Comparison of ENCODE assay signal across 8 cellular contexts in genomic region chr3:119463171-119464169, GRCh38. TPM values are rescaled to one million over a fixed set of nuclear protein-coding genes. Genes with fewer than 3 reads are reported as not detected.
DNase-seq lines count a peak whose midpoint lies in the region; ATAC-seq and TF ChIP-seq lines count a peak whose summit lies in the region.

TMEM39A (minus strand) TSS chr3:119463615; CDS start chr3:119462074, 1,541 bp downstream.

- H3K9me3 ChIP-seq in suprapubic skin, result no peaks in the 10 kb centered on the region

- H3K9me3 Mint-ChIP-seq in activated naive CD4-positive, alpha-beta T cell treated with anti-CD3 and anti-CD28 coated beads, Interleukin-2, amount 50 U/mL, for 72 hours, result peaks cover 3 to 4% of the 10 kb centered on the region in 2 donors

- no peaks in the 10 kb centered on the region for H3K27me3 ChIP-seq in suprapubic skin

- H3K27ac ChIP-seq in suprapubic skin, result peak within 1 kb of the TSS; percentile 85

- no peak for TF ChIP-seq CTCF in suprapubic skin (IDR thresholded peaks at IDR 0.05)

- peak within 1 kb of the TSS; percentile 99 for H3K27ac Mint-ChIP-seq in activated naive CD4-positive, alpha-beta T cell treated with anti-CD3 and anti-CD28 coated beads, Interleukin-2, amount 50 U/mL, for 72 hours

- DNase-seq in NCI-H1092 treated with DMSO at 0.1 percent for 48 hours (lab: John Stamatoyannopoulos, UW), result peak; percentile 99
- peak; percentile 98 for DNase-seq in SKM-1 (lab: John Stamatoyannopoulos, UW; ENCODE audit: unreplicated experiment)
- peak; percentile 98 to 99 for DNase-seq in activated naive CD4-positive, alpha-beta T cell treated with anti-CD3 and anti-CD28 coated beads, Interleukin-2, amount 50 U/mL, for 72 hours (ENCODE audit: low spot score in 2 of 2)
- peak; percentile 98 for DNase-seq in globus pallidus (ENCODE audit: low spot score)
- peak; percentile 83 to 100 (median 97) for DNase-seq in nucleus accumbens (lab: John Stamatoyannopoulos, UW)
- DNase-seq in suprapubic skin (ENCODE audit: low spot score in 2 of 2), result peak; percentile 100

- peaks cover 11 to 30% of the 10 kb centered on the region in 2 donors for H3K36me3 Mint-ChIP-seq in activated naive CD4-positive, alpha-beta T cell treated with anti-CD3 and anti-CD28 coated beads, Interleukin-2, amount 50 U/mL, for 72 hours

- WGBS in suprapubic skin, result 11% methylated on average over 21 of the region's 51 CpGs

- H3K4me1 ChIP-seq in suprapubic skin, result peaks cover 38% of the 10 kb centered on the region

- peaks cover 22% of the 10 kb centered on the region for H3K36me3 ChIP-seq in suprapubic skin

- peak; percentile 25 to 83 for TF ChIP-seq POLR2A in suprapubic skin (IDR thresholded peaks at IDR 0.05)

- peak; percentile 90 for ATAC-seq in HG02610 (IDR thresholded peaks at IDR 0.05; ENCODE audit: unreplicated experiment)
- ATAC-seq in activated naive CD4-positive, alpha-beta T cell treated with anti-CD3 and anti-CD28 coated beads, Interleukin-2, amount 50 U/mL, for 72 hours, result peak; percentile 88 to 91

- peak within 1 kb of the TSS; percentile 98 for H3K4me3 ChIP-seq in GM08714 (ENCODE audit: low read length)
- H3K4me3 ChIP-seq in suprapubic skin, result peak within 1 kb of the TSS; percentile 73

- peak; percentile 22 for TF ChIP-seq EP300 in suprapubic skin (IDR thresholded peaks at IDR 0.05)

RNA-seq across cellular contexts. Expression of gene TMEM39A, which starts in this region (rescaled TPM):
- 10 to 100 TPM; 42.8 to 56.9 TPM for total RNA-seq in activated naive CD4-positive, alpha-beta T cell treated with anti-CD3 and anti-CD28 coated beads, Interleukin-2, amount 50 U/mL, for 72 hours
- 10 to 100 TPM; 21.0 to 29.8 (median 27.5) TPM for total RNA-seq in suprapubic skin

Comparison
In these comparisons a context has a peak if more than half of its experiments do, and no peak if none do; other contexts are left out.
1. Peak in every context shown above with its lines: DNase-seq, ATAC-seq, H3K4me3 ChIP-seq and H3K27ac ChIP-seq.